In genomic region chr17:409848-410673, GRCh38 we compare ENCODE assay signal across 8 cellular contexts. TPM values are rescaled to one million over a fixed set of nuclear protein-coding genes. Genes with fewer than 3 reads are reported as not detected.
DNase-seq lines count a peak whose midpoint lies in the region; ATAC-seq and TF ChIP-seq lines count a peak whose summit lies in the region.

No MANE protein-coding gene starts in this region.

- no peaks in the 10 kb centered on the region for H3K9me3 Mint-ChIP-seq in natural killer cell treated with Interleukin-12 subunit alpha and Interleukin-12 subunit beta and Interleukin-15 and Interleukin-18, amount 100 ng/mL, for 72 hours

- H3K36me3 Mint-ChIP-seq in natural killer cell treated with Interleukin-12 subunit alpha and Interleukin-12 subunit beta and Interleukin-15 and Interleukin-18, amount 100 ng/mL, for 72 hours: peaks cover 18% of the 10 kb centered on the region

- TF ChIP-seq CTCF in fibroblast of the aortic adventitia (IDR thresholded peaks at IDR 0.05; ENCODE audit: insufficient read depth, low read length): no peak

- peak overlapping the region; percentile 92 to 97 for H3K27ac Mint-ChIP-seq in natural killer cell treated with Interleukin-12 subunit alpha and Interleukin-12 subunit beta and Interleukin-15 and Interleukin-18, amount 100 ng/mL, for 72 hours

- peak overlapping the region; percentile 78 for H3K4me3 ChIP-seq in H7 (ENCODE audit: insufficient read depth, low read depth, low read length)
- peak overlapping the region; percentile 96 for H3K4me3 ChIP-seq in fibroblast of the aortic adventitia (ENCODE audit: low read depth, low read length)

- ATAC-seq in natural killer cell treated with Interleukin-12 subunit alpha and Interleukin-12 subunit beta and Interleukin-15 and Interleukin-18, amount 100 ng/mL, for 72 hours: peak; percentile 84 to 89

- H3K27me3 Mint-ChIP-seq in natural killer cell treated with Interleukin-12 subunit alpha and Interleukin-12 subunit beta and Interleukin-15 and Interleukin-18, amount 100 ng/mL, for 72 hours: no peaks in the 10 kb centered on the region

- DNase-seq in ELR (ENCODE audit: low read depth) (peak; percentile 98), H7 (peak; percentile 98), M059J (ENCODE audit: low read depth) (peak; percentile 97), fibroblast of the aortic adventitia (ENCODE audit: low read depth) (peak; percentile 99)
- DNase-seq in activated effector memory CD4-positive, alpha-beta T cell treated with anti-CD3 and anti-CD28 coated beads, Interleukin-2, amount 50 U/mL, for 16 hours: peak; percentile 100
- DNase-seq in natural killer cell treated with Interleukin-12 subunit alpha and Interleukin-12 subunit beta and Interleukin-15 and Interleukin-18, amount 100 ng/mL, for 72 hours (ENCODE audit: low spot score): peak; percentile 99
- DNase-seq in stimulated activated naive CD4-positive, alpha-beta T cell treated with Interleukin-2 at 50 U/mL for 16 hours (lab: John Stamatoyannopoulos, UW): peak; percentile 98

- peak overlapping the region; percentile 98 for H3K4me3 Mint-ChIP-seq in natural killer cell treated with Interleukin-12 subunit alpha and Interleukin-12 subunit beta and Interleukin-15 and Interleukin-18, amount 100 ng/mL, for 72 hours

- H3K36me3 ChIP-seq in H7 (replicated peaks; ENCODE audit: control insufficient read depth, insufficient read depth, low read length): no peaks in the 10 kb centered on the region; the same call in 1 of the 2 replicates

- peak; percentile 94 for TF ChIP-seq POLR2A in Raji (IDR thresholded peaks at IDR 0.05; ENCODE audit: insufficient read depth, low read depth, low read length)

- H3K27me3 ChIP-seq in H7 (ENCODE audit: control insufficient read depth, insufficient read depth, low read length): no peaks in the 10 kb centered on the region

- peaks cover 48 to 55% of the 10 kb centered on the region in 2 donors for H3K4me1 Mint-ChIP-seq in natural killer cell treated with Interleukin-12 subunit alpha and Interleukin-12 subunit beta and Interleukin-15 and Interleukin-18, amount 100 ng/mL, for 72 hours (ENCODE audit: low read depth in 2 of 2)

RNA-seq across cellular contexts. Expression of gene RFLNB, which starts 35.7 kb away (rescaled TPM):
- total RNA-seq in H7 (2014; rRNA removed; shearing (Covaris generic)): 21.1 and 22.0 TPM in 2 replicates
- total RNA-seq in M059J (2014; rRNA removed; shearing (Covaris generic)): 24.0 and 42.1 TPM in 2 replicates
- 12.7 and 28.0 TPM in 2 replicates for total RNA-seq in fibroblast of the aortic adventitia (ENCODE audit: low replicate concordance)
- total RNA-seq in natural killer cell treated with Interleukin-12 subunit alpha and Interleukin-12 subunit beta and Interleukin-15 and Interleukin-18, amount 100 ng/mL, for 72 hours: 100 to 1,000 TPM; 122 to 192 TPM

RNA-seq across cellular contexts. Expression of gene RPH3AL, which starts 57.5 kb away (rescaled TPM):
- total RNA-seq in H7 (2014; rRNA removed; shearing (Covaris generic)): 1.3 and 2.8 TPM in 2 replicates
- total RNA-seq in M059J (2014; rRNA removed; shearing (Covaris generic)): 0.81 and 5.5 TPM in 2 replicates
- total RNA-seq in fibroblast of the aortic adventitia (ENCODE audit: low replicate concordance): 2.0 and 2.4 TPM in 2 replicates
- total RNA-seq in natural killer cell treated with Interleukin-12 subunit alpha and Interleukin-12 subunit beta and Interleukin-15 and Interleukin-18, amount 100 ng/mL, for 72 hours: 1 to 10 TPM; 2.6 to 6.8 TPM

Comparison
In these comparisons a context has a peak if more than half of its experiments do, and no peak if none do; other contexts are left out.
1. Peak in every context shown above with its lines: DNase-seq, ATAC-seq and H3K4me3 ChIP-seq.